12 cellular contexts compared by ENCODE assay signal in the genomic region with DNA sequence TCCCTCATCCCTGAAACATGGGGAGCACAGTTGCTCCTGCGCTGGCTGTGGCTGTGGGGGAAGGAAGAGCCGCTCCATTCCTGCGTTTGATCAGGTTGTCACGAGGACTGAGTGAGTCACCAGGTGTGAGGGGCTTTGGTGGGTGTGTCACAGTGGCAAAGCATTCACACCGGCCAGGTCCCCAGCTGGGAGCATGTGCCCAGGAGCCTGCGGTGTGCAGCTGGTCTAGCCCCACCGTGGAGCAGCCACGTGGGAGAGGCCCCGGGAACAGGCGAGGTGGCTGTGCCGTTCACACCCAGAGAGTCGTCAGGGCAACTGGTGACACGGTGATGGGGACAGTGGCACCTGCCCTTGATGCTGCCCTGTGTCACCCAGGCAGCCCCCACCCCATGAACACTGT. TPM values are rescaled to one million over a fixed set of nuclear protein-coding genes. Genes with fewer than 3 reads are reported as not detected.
DNase-seq lines count a peak whose midpoint lies in the region; ATAC-seq and TF ChIP-seq lines count a peak whose summit lies in the region.
"Had no signal": no experiment of that assay in that cellular context is flagged by ENCODE, and none has a peak within 500 bp of the region (broad histone marks: within the 10 kb centered on the region; RNA-seq: fewer than 3 reads in every experiment).

No MANE protein-coding gene starts in this region.

- H3K27me3 ChIP-seq in GM23248 (replicated peaks; ENCODE audit: insufficient read depth), result no peaks in the 10 kb centered on the region
- H3K27me3 ChIP-seq in stomach, result no peaks in the 10 kb centered on the region

- H3K4me1 ChIP-seq in GM23248 (ENCODE audit: insufficient read depth), result peaks cover 45% of the 10 kb centered on the region
- peaks cover 81 to 100% (median 92%) of the 10 kb centered on the region in 4 donors for H3K4me1 ChIP-seq in stomach

- H3K9me3 ChIP-seq in GM23248 (ENCODE audit: low read depth) (no peaks in the 10 kb centered on the region), stomach (no peaks in the 10 kb centered on the region)

- TF ChIP-seq CTCF in stomach (IDR thresholded peaks at IDR 0.05), result no peak

- TF ChIP-seq EP300 in stomach (IDR thresholded peaks at IDR 0.05), result no peak

- H3K9ac ChIP-seq in GM23248, result peak overlapping the region; percentile 44; the same call in 1 of the 2 replicates

- H3F3A ChIP-seq in GM23248 (ENCODE audit: insufficient read depth), result peaks cover 74% of the 10 kb centered on the region

- 57% methylated on average over 13 of the region's 13 CpGs for WGBS in GM23248 (ENCODE audit: low coverage in 1 of 2, low lambda C conversion rate in 2 of 2, missing lambda C conversion rate in 2 of 2), 2 experiments
- 45 to 66% (median 53%) methylated on average over 12 to 13 of the region's 13 CpGs for WGBS in stomach, 5 donors

- no peak for TF ChIP-seq POLR2A in stomach (IDR thresholded peaks at IDR 0.05)

- no peaks in the 10 kb centered on the region for H3K9me2 ChIP-seq in GM23248 (ENCODE audit: insufficient read depth)

- intact Hi-C loops in stomach (cut with DNase I; ENCODE audit: low total_unique reads), result no loop called here

- H3K79me2 ChIP-seq in GM23248 (ENCODE audit: insufficient read depth), result peaks cover 100% of the 10 kb centered on the region

- H4K20me1 ChIP-seq in GM23248 (ENCODE audit: insufficient read depth), result no peaks in the 10 kb centered on the region

- ATAC-seq in GM18520 (IDR thresholded peaks at IDR 0.05; ENCODE audit: unreplicated experiment) (no peak), GM19395 (IDR thresholded peaks at IDR 0.05; ENCODE audit: unreplicated experiment) (no peak), HG03565 (IDR thresholded peaks at IDR 0.05; ENCODE audit: unreplicated experiment) (no peak)

- in situ Hi-C loops in GM23248 (cut with MboI), result no loop called here

- H3K27ac ChIP-seq in GM23248 (peak overlapping the region; percentile 82), angular gyrus (ENCODE audit: low read depth, low read length) (peak overlapping the region; percentile 95), stomach (peak overlapping the region; percentile 65 to 91 (median 90))

- peak; percentile 29 for DNase-seq in GM23248
- DNase-seq in kidney tubule cell (ENCODE audit: low spot score), result peak; percentile 49
- DNase-seq in stomach, result no peak
- DNase-seq in HuH-7.5 (ENCODE audit: low spot score), result no peak
- DNase-seq: activated CD4-positive, alpha-beta T cell treated with anti-CD3 and anti-CD28 coated beads, Interleukin-2, amount 10 ng/mL, durations not matched to agents 7 days and 5 days; anterior cingulate cortex; CD4-positive, alpha-beta memory T cell; effector memory CD4-positive, alpha-beta T cell had no signal

- no peak overlapping the region for H3K4me2 ChIP-seq in GM23248 (ENCODE audit: unreplicated experiment)

- peaks cover 37% of the 10 kb centered on the region for H3K36me3 ChIP-seq in GM23248 (ENCODE audit: low read depth)
- peaks cover 72 to 94% (median 83%) of the 10 kb centered on the region in 4 donors for H3K36me3 ChIP-seq in stomach

- H3K4me3 ChIP-seq in GM23248 (no peak overlapping the region), stomach (no peak overlapping the region)

- H2AFZ ChIP-seq in GM23248, result no peak overlapping the region

RNA-seq across cellular contexts. Expression of a gene that starts 47.6 kb away (rescaled TPM):
- 10.9 and 14.4 TPM in 2 replicates for total RNA-seq in GM23248 (2014; rRNA removed; shearing (Covaris generic))
- polyA plus RNA-seq in GM23248 (2016; fragmentation: Nextera tagmentation; extraction: Ambion mirVana) (8.4 and 8.7 TPM in 2 replicates), stomach (1 to 10 TPM; 3.4 to 8.6 (median 5.3) TPM)
- total RNA-seq in stomach, result 10 to 100 TPM in 4 of 5 donors, 1 to 10 TPM in 1; 8.2 to 28.8 (median 19.4) TPM

Comparison
In these comparisons a context has a peak if more than half of its experiments do, and no peak if none do; other contexts are left out.
1. DNase-seq: peak in GM23248 (single experiment) and kidney tubule cell (single experiment); none in stomach (single experiment) and HuH-7.5 (single experiment).
2. Peak in every context shown above with its lines, with median percentiles within 50 percentile points of each other: H3K27ac ChIP-seq.